Comparison of ENCODE assay signal across 23 cellular contexts in genomic region chr17:38599398-38599856, GRCh38. TPM values are rescaled to one million over a fixed set of nuclear protein-coding genes. Genes with fewer than 3 reads are reported as not detected.
"Had no signal": no experiment of that assay in that cellular context is flagged by ENCODE, and none has a peak within 500 bp of the region (broad histone marks: within the 10 kb centered on the region; RNA-seq: fewer than 3 reads in every experiment).

No MANE protein-coding gene starts in this region.

- H3K36me3 ChIP-seq: ascending aorta, heart left ventricle, lower lobe of right lung, ovary, prostate gland, tibial artery had no signal

- H3K27ac Mint-ChIP-seq: activated CD8-positive, alpha-beta memory T cell treated with anti-CD3 and anti-CD28 coated beads, Interleukin-2, amount 10 ng/mL, durations not matched to agents 7 days and 5 days; activated CD8-positive, alpha-beta T cell treated with anti-CD3 and anti-CD28 coated beads for 36 hours; activated naive CD4-positive, alpha-beta T cell treated with anti-CD3 and anti-CD28 coated beads, Interleukin-2, amount 50 U/mL, for 72 hours had no signal

- H3K4me3 ChIP-seq: ascending aorta, heart left ventricle, lower lobe of right lung, ovary, prostate gland, tibial artery had no signal

- H3K9me3 ChIP-seq: ascending aorta, heart left ventricle, lower lobe of right lung, ovary, prostate gland, tibial artery had no signal

- H3K27me3 ChIP-seq: ovary had no signal

- FAIRE-seq: endometrium, kidney had no signal

- DNase-seq: activated CD4-positive, alpha-beta T cell treated with anti-CD3 and anti-CD28 coated beads for 4 hours; activated CD4-positive, CD25-positive, alpha-beta regulatory T cell; activated CD8-positive, alpha-beta memory T cell treated with anti-CD3 and anti-CD28 coated beads, Interleukin-2, amount 10 ng/mL, durations not matched to agents 7 days and 5 days; activated CD8-positive, alpha-beta T cell treated with anti-CD3 and anti-CD28 coated beads for 36 hours; activated gamma-delta T cell treated with Interleukin-2 at 50 U/mL for 16 hours; activated T-cell treated with anti-CD3 and anti-CD28 coated beads for 4 hours; cerebellar nuclear complex; cortex of kidney; heart left ventricle; kidney; lower lobe of right lung; naive thymus-derived CD4-positive, alpha-beta T cell; ovary; stimulated activated CD4-positive, alpha-beta T cell treated with anti-CD3 and anti-CD28 coated beads, Interleukin-12 subunit alpha, Interleukin-12 subunit beta, amount 100 ng/mL, for 4 hours; stimulated activated CD4-positive, alpha-beta T cell treated with anti-CD3 and anti-CD28 coated beads, Interleukin-4, amount 100 ng/mL, for 4 hours; stimulated activated naive CD8-positive, alpha-beta T cell treated with anti-CD3 and anti-CD28 coated beads, Interleukin-15, Interleukin-2, amounts not matched to agents 100 U/mL and 50 U/mL, for 24 hours; T-helper 9 cell; tibial artery had no signal

- H3K9me3 Mint-ChIP-seq: activated CD8-positive, alpha-beta T cell treated with anti-CD3 and anti-CD28 coated beads for 36 hours; activated naive CD4-positive, alpha-beta T cell treated with anti-CD3 and anti-CD28 coated beads, Interleukin-2, amount 50 U/mL, for 72 hours had no signal

- H3K36me3 Mint-ChIP-seq: activated CD8-positive, alpha-beta memory T cell treated with anti-CD3 and anti-CD28 coated beads, Interleukin-2, amount 10 ng/mL, durations not matched to agents 7 days and 5 days; activated naive CD4-positive, alpha-beta T cell treated with anti-CD3 and anti-CD28 coated beads, Interleukin-2, amount 50 U/mL, for 72 hours; naive thymus-derived CD4-positive, alpha-beta T cell had no signal

- ATAC-seq: activated CD8-positive, alpha-beta memory T cell treated with anti-CD3 and anti-CD28 coated beads, Interleukin-2, amount 10 ng/mL, durations not matched to agents 7 days and 5 days; activated CD8-positive, alpha-beta T cell treated with anti-CD3 and anti-CD28 coated beads for 36 hours; heart left ventricle; lower lobe of right lung; naive thymus-derived CD4-positive, alpha-beta T cell had no signal

- H3K4me1 ChIP-seq: lower lobe of right lung, prostate gland had no signal

- H3K4me3 Mint-ChIP-seq: activated CD8-positive, alpha-beta memory T cell treated with anti-CD3 and anti-CD28 coated beads, Interleukin-2, amount 10 ng/mL, durations not matched to agents 7 days and 5 days; activated CD8-positive, alpha-beta T cell treated with anti-CD3 and anti-CD28 coated beads for 36 hours; naive thymus-derived CD4-positive, alpha-beta T cell had no signal

- H3K27ac ChIP-seq: ascending aorta, heart left ventricle, lower lobe of right lung, ovary, prostate gland, tibial artery had no signal

RNA-seq across cellular contexts. Expression of gene SRCIN1, which starts 6.3 kb away (rescaled TPM):
- total RNA-seq: ascending aorta, fibroblast of villous mesenchyme had no signal
- polyA plus RNA-seq: naive thymus-derived CD4-positive, alpha-beta T cell had no signal
